ENCODE assay signal across 9 cellular contexts in genomic region chr3:61564405-61565059, GRCh38. TPM values are rescaled to one million over a fixed set of nuclear protein-coding genes. Genes with fewer than 3 reads are reported as not detected.
DNase-seq lines count a peak whose midpoint lies in the region; TF ChIP-seq lines count a peak whose summit lies in the region.
"Had no signal": no experiment of that assay in that cellular context is flagged by ENCODE, and none has a peak within 500 bp of the region (broad histone marks: within the 10 kb centered on the region; RNA-seq: fewer than 3 reads in every experiment).

No MANE protein-coding gene starts in this region.

- H3K4me3 Mint-ChIP-seq in chondrocyte (ENCODE audit: unreplicated experiment) = peak overlapping the region; percentile 97
- H3K4me3 Mint-ChIP-seq: natural killer cell treated with Interleukin-12 subunit alpha and Interleukin-12 subunit beta and Interleukin-15 and Interleukin-18, amount 100 ng/mL, for 72 hours had no signal

- H3K36me3 Mint-ChIP-seq in chondrocyte (ENCODE audit: low read depth) = no peaks in the 10 kb centered on the region
- H3K36me3 Mint-ChIP-seq: natural killer cell treated with Interleukin-12 subunit alpha and Interleukin-12 subunit beta and Interleukin-15 and Interleukin-18, amount 100 ng/mL, for 72 hours had no signal

- H3K27ac Mint-ChIP-seq in chondrocyte (ENCODE audit: unreplicated experiment) = peak overlapping the region; percentile 33
- H3K27ac Mint-ChIP-seq: natural killer cell treated with Interleukin-12 subunit alpha and Interleukin-12 subunit beta and Interleukin-15 and Interleukin-18, amount 100 ng/mL, for 72 hours had no signal

- H3K4me1 Mint-ChIP-seq in chondrocyte (ENCODE audit: low read depth) = peaks cover 32% of the 10 kb centered on the region

- H3K36me3 ChIP-seq in BLaER1 = no peaks in the 10 kb centered on the region
- 0 out of 2 replicates have a peak, but pooled peaks cover 16% of the 10 kb centered on the region for H3K36me3 ChIP-seq in HUES48 (ENCODE audit: control insufficient read depth, insufficient read depth, low read length)
- no peaks in the 10 kb centered on the region for H3K36me3 ChIP-seq in spleen

- TF ChIP-seq POLR2A in spleen (IDR thresholded peaks at IDR 0.05) = no peak

- H3K4me3 ChIP-seq in BLaER1 (peak overlapping the region; percentile 83; the same call in 1 of the 2 replicates), HUES48 (ENCODE audit: low read depth, low read length) (peak overlapping the region; percentile 75), spleen (peak overlapping the region in 7 of 8 donors; percentile 37 to 74 (median 57))

- 11 to 14% (median 12%) methylated on average over 24 to 40 of the region's 40 CpGs for WGBS in spleen, 5 donors

- H3K9me3 Mint-ChIP-seq in chondrocyte (ENCODE audit: low read depth) = no peaks in the 10 kb centered on the region
- H3K9me3 Mint-ChIP-seq: natural killer cell treated with Interleukin-12 subunit alpha and Interleukin-12 subunit beta and Interleukin-15 and Interleukin-18, amount 100 ng/mL, for 72 hours had no signal

- peaks cover 74% of the 10 kb centered on the region for H4K20me1 ChIP-seq in BLaER1

- peak overlapping the region; percentile 98 for H3K4me2 ChIP-seq in BLaER1

- H3K9ac ChIP-seq in BLaER1 (no peak overlapping the region), HUES48 (ENCODE audit: low read depth, low read length) (peak overlapping the region; percentile 25)

- no peaks in the 10 kb centered on the region for H3K9me3 ChIP-seq in BLaER1
- no peaks in the 10 kb centered on the region for H3K9me3 ChIP-seq in HUES48 (ENCODE audit: control insufficient read depth, insufficient read depth, low read length)
- H3K9me3 ChIP-seq in spleen = no peaks in the 10 kb centered on the region

- peaks cover 30% of the 10 kb centered on the region for H3K4me1 ChIP-seq in BLaER1
- H3K4me1 ChIP-seq in HUES48 (ENCODE audit: control insufficient read depth, insufficient read depth, low read length) = peaks cover 28% of the 10 kb centered on the region
- H3K4me1 ChIP-seq in spleen = peaks cover 0 to 57% (median 36%) of the 10 kb centered on the region in 6 donors

- intact Hi-C loops in spleen (cut with DNase I; ENCODE audit: low total_unique reads) = no loop called here

- no peaks in the 10 kb centered on the region for H3K27me3 Mint-ChIP-seq in chondrocyte (ENCODE audit: low read depth)

- DNase-seq in chondrocyte (ENCODE audit: low spot score) (peak; percentile 94), kidney glomerular epithelial cell (lab: John Stamatoyannopoulos, UW) (peak; percentile 39), spleen (peak; percentile 84), SIG-M5 (lab: John Stamatoyannopoulos, UW) (no peak), KG1 (lab: John Stamatoyannopoulos, UW) (no peak)
- no peak for DNase-seq in stimulated activated CD4-positive, alpha-beta T cell treated with anti-CD3 and anti-CD28 coated beads, Interleukin-1b, Interleukin-23, amount 100 ng/mL, for 48 hours

- no peak overlapping the region for H3K27ac ChIP-seq in BLaER1
- peak overlapping the region; percentile 44 for H3K27ac ChIP-seq in HUES48 (ENCODE audit: low read depth, low read length)
- peak overlapping the region in 1 of 8 donors; percentile 16 for H3K27ac ChIP-seq in spleen

- H3K27me3 ChIP-seq in BLaER1 (peaks cover 37% of the 10 kb centered on the region), HUES48 (ENCODE audit: control insufficient read depth, insufficient read depth, low read length) (peaks cover 14% of the 10 kb centered on the region), spleen (replicated peaks in 1 of 7) (peaks cover 0 to 66% (median 43%) of the 10 kb centered on the region in 7 donors)

- TF ChIP-seq CTCF in chondrocyte (IDR thresholded peaks at IDR 0.05) (peak; percentile 91), spleen (IDR thresholded peaks at IDR 0.05 in 8 of 11, conservative IDR thresholded peaks at IDR 0.05 in 3 of 11) (peak in 10 of 11 experiments; percentile 5 to 73 (median 60))

RNA-seq across cellular contexts. Expression of gene PTPRG, which starts 3.2 kb away (rescaled TPM):
- total RNA-seq in chondrocyte (41.8 to 45.5 TPM (median 44.0 TPM) in 3 replicates), spleen (10 to 100 TPM; 27.9 to 77.0 (median 45.8) TPM)
- 1 to 10 TPM in 2 of 3 donors, under 1 TPM in 1; 0.89 to 1.9 (median 1.6) TPM for polyA plus RNA-seq in spleen

Comparison
In these comparisons a context has a peak if more than half of its experiments do, and no peak if none do; other contexts are left out.
1. DNase-seq: peak in chondrocyte (single experiment), kidney glomerular epithelial cell (single experiment) and spleen (single experiment); none in SIG-M5 (single experiment), stimulated activated CD4-positive, alpha-beta T cell treated with anti-CD3 and anti-CD28 coated beads, Interleukin-1b, Interleukin-23, amount 100 ng/mL, for 48 hours (single experiment) and KG1 (single experiment).
2. Peak in every context shown above with its lines, with median percentiles within 50 percentile points of each other: H3K4me3 ChIP-seq.